Comparison of ENCODE assay signal across 29 cellular contexts in genomic region chr10:35439172-35439571, GRCh38.
"Had no signal": no experiment of that assay in that cellular context is flagged by ENCODE, and none has a peak within 500 bp of the region (broad histone marks: within the 10 kb centered on the region; RNA-seq: fewer than 3 reads in every experiment).

No MANE protein-coding gene starts in this region.

- ATAC-seq: activated CD8-positive, alpha-beta T cell treated with anti-CD3 and anti-CD28 coated beads, Interleukin-2, amount 10 ng/mL, durations not matched to agents 7 days and 5 days; PC-3 had no signal

- H3K27me3 Mint-ChIP-seq: activated CD4-positive, alpha-beta T cell treated with anti-CD3 and anti-CD28 coated beads, Interleukin-2, amount 10 ng/mL, durations not matched to agents 7 days and 5 days; activated naive CD4-positive, alpha-beta T cell treated with anti-CD3 and anti-CD28 coated beads, Interleukin-2, amount 10 ng/mL, durations not matched to agents 7 days and 5 days; activated naive CD8-positive, alpha-beta T cell treated with anti-CD3 and anti-CD28 coated beads for 36 hours; activated T-cell treated with anti-CD3 and anti-CD28 coated beads, Interleukin-2, amount 50 U/mL, for 24 hours; brain had no signal

- H3K27ac Mint-ChIP-seq: activated CD4-positive, alpha-beta T cell treated with anti-CD3 and anti-CD28 coated beads, Interleukin-2, amount 10 ng/mL, durations not matched to agents 7 days and 5 days; activated CD8-positive, alpha-beta T cell treated with anti-CD3 and anti-CD28 coated beads, Interleukin-2, amount 10 ng/mL, durations not matched to agents 7 days and 5 days; activated naive CD4-positive, alpha-beta T cell treated with anti-CD3 and anti-CD28 coated beads, Interleukin-2, amount 10 ng/mL, durations not matched to agents 7 days and 5 days; activated naive CD8-positive, alpha-beta T cell treated with anti-CD3 and anti-CD28 coated beads for 36 hours; activated T-cell treated with anti-CD3 and anti-CD28 coated beads, Interleukin-2, amount 50 U/mL, for 24 hours; brain had no signal

- H3K27me3 ChIP-seq: adrenal gland, Peyer's patch had no signal

- H3K9ac ChIP-seq: KMS-11 had no signal

- H3K36me3 ChIP-seq: adrenal gland, WERI-Rb-1 had no signal

- DNase-seq: activated CD4-positive, alpha-beta T cell treated with anti-CD3 and anti-CD28 coated beads, Interleukin-2, amount 10 ng/mL, durations not matched to agents 7 days and 5 days; activated CD4-positive, alpha-beta T cell treated with anti-CD3 and anti-CD28 coated beads, Interleukin-2, amount 50 U/mL, for 48 hours; activated CD4-positive, CD25-positive, alpha-beta regulatory T cell; activated CD8-positive, alpha-beta T cell treated with anti-CD3 and anti-CD28 coated beads, Interleukin-2, amount 10 ng/mL, durations not matched to agents 7 days and 5 days; activated gamma-delta T cell treated with Interleukin-2 at 50 U/mL for 16 hours; activated naive CD4-positive, alpha-beta T cell treated with anti-CD3 and anti-CD28 coated beads, Interleukin-2, amount 10 ng/mL, durations not matched to agents 7 days and 5 days; activated naive CD8-positive, alpha-beta T cell treated with anti-CD3 and anti-CD28 coated beads for 36 hours; activated T-cell treated with anti-CD3 and anti-CD28 coated beads, Interleukin-2, amount 50 U/mL, for 24 hours; adrenal gland; caudate nucleus; MM.1S; MV-4-11; NCI-H1092; NCI-H1436 treated with DMSO at 0.1 percent for 48 hours; NCI-H1694 treated with DMSO at 0.1 percent for 48 hours; NCI-H2029; NCI-H345; NCI-H524 treated with DMSO at 0.1 percent for 48 hours; NK-92 treated with Interleukin-12 subunit alpha and Interleukin-12 subunit beta, amount 100 ng/mL, for 24 hours; PC-3; Peyer's patch; RPMI8226; SHP77 treated with DMSO at 0.1 percent for 48 hours; T1000; WERI-Rb-1 had no signal

- H3K4me2 ChIP-seq: KMS-11 had no signal

- H3K4me3 Mint-ChIP-seq: activated CD4-positive, alpha-beta T cell treated with anti-CD3 and anti-CD28 coated beads, Interleukin-2, amount 10 ng/mL, durations not matched to agents 7 days and 5 days; activated CD8-positive, alpha-beta T cell treated with anti-CD3 and anti-CD28 coated beads, Interleukin-2, amount 10 ng/mL, durations not matched to agents 7 days and 5 days; activated naive CD4-positive, alpha-beta T cell treated with anti-CD3 and anti-CD28 coated beads, Interleukin-2, amount 10 ng/mL, durations not matched to agents 7 days and 5 days; activated naive CD8-positive, alpha-beta T cell treated with anti-CD3 and anti-CD28 coated beads for 36 hours; activated T-cell treated with anti-CD3 and anti-CD28 coated beads, Interleukin-2, amount 50 U/mL, for 24 hours; brain had no signal

- H3K4me3 ChIP-seq: adrenal gland, Peyer's patch had no signal

- FAIRE-seq: astrocyte, colon had no signal

- H3K4me1 ChIP-seq: Peyer's patch had no signal

- H3K27ac ChIP-seq: adrenal gland, KMS-11, Peyer's patch, WERI-Rb-1 had no signal
